Comparison of ENCODE assay signal across 8 cellular contexts in genomic region chr2:191539068-191539467, GRCh38.
DNase-seq lines count a peak whose midpoint lies in the region; ATAC-seq and TF ChIP-seq lines count a peak whose summit lies in the region.

No MANE protein-coding gene starts in this region.

- H3K36me3 ChIP-seq in PC-3 (ENCODE audit: low read depth, low read length) (no peaks in the 10 kb centered on the region), colonic mucosa (no peaks in the 10 kb centered on the region)

- peaks cover 1% of the 10 kb centered on the region; the same call in 1 of the 2 replicates for H3K4me1 ChIP-seq in PC-3 (ENCODE audit: insufficient read depth, low read length)
- H3K4me1 ChIP-seq in colonic mucosa, result no peaks in the 10 kb centered on the region

- no peaks in the 10 kb centered on the region for H3F3A ChIP-seq in PC-3 (ENCODE audit: low read length, unreplicated experiment)

- H2AFZ ChIP-seq in PC-3 (ENCODE audit: low read length), result no peak overlapping the region

- POLR2A ChIA-PET in PC-3 (lab: Charles Lee; ENCODE audit: unreplicated experiment), result no interaction called here

- H3K27me3 ChIP-seq in PC-3 (ENCODE audit: low read length), result no peaks in the 10 kb centered on the region
- H3K27me3 ChIP-seq in colonic mucosa, result no peaks in the 10 kb centered on the region

- ATAC-seq in PC-3, result no peak

- H3K9me2 ChIP-seq in PC-3 (replicated peaks; ENCODE audit: low read length), result no peaks in the 10 kb centered on the region

- BruUV-seq in PC-3 (replicated peaks; lab: Mats Ljungman, UMichigan), result no TSS peak

- H3K27ac ChIP-seq in PC-3 (ENCODE audit: low read length), result no peak overlapping the region
- H3K27ac ChIP-seq in colonic mucosa, result no peak overlapping the region
- no peak overlapping the region for H3K27ac ChIP-seq in coronary artery

- no peak overlapping the region for H3K4me2 ChIP-seq in PC-3 (ENCODE audit: low read length)

- H3K9me3 ChIP-seq in PC-3 (ENCODE audit: low read length), result no peaks in the 10 kb centered on the region
- H3K9me3 ChIP-seq in colonic mucosa, result no peaks in the 10 kb centered on the region

- no peaks in the 10 kb centered on the region for H3K79me2 ChIP-seq in PC-3 (ENCODE audit: low read length)

- intact Hi-C loops in PC-3 (cut with micrococcal nuclease) (no loop called here), colonic mucosa (cut with DNase I) (no loop called here)

- H3K4me3 ChIP-seq in AG09309 (ENCODE audit: control insufficient read depth, low read depth, low read length), result no peak overlapping the region
- no peak overlapping the region for H3K4me3 ChIP-seq in PC-3 (ENCODE audit: low read length)
- no peak overlapping the region for H3K4me3 ChIP-seq in colonic mucosa
- H3K4me3 ChIP-seq in retinal pigment epithelial cell (ENCODE audit: low read length), result no peak overlapping the region
- no peak overlapping the region for H3K4me3 ChIP-seq in coronary artery

- no peak overlapping the region for H3K9ac ChIP-seq in PC-3 (ENCODE audit: low read length)
- no peak overlapping the region for H3K9ac ChIP-seq in colonic mucosa (ENCODE audit: low read depth in 2 of 2, low read length in 2 of 2)

- no peaks in the 10 kb centered on the region for H4K20me1 ChIP-seq in PC-3 (ENCODE audit: low read length)

- CTCF ChIA-PET in PC-3 (lab: Charles Lee), result interaction anchor here (0.5 to 0.6 kb wide), 2 partner anchors 20 to 393 kb away, joined by 3 to 6 read pairs; no protein-coding TSS in a partner anchor

- DNase-seq in AG09309 (ENCODE audit: low read depth) (no peak), GM10266 (ENCODE audit: extremely low spot score) (peak; percentile 10), PC-3 (peak; percentile 53), colonic mucosa (no peak), retinal pigment epithelial cell (ENCODE audit: low read depth) (no peak), coronary artery (ENCODE audit: low spot score) (no peak), GM19240 (ENCODE audit: insufficient read length, low spot score) (no peak)
- no peak for DNase-seq in effector CD8-positive, alpha-beta T cell (lab: John Stamatoyannopoulos, UW)

- TF ChIP-seq CTCF in AG09309 (IDR thresholded peaks at IDR 0.05; ENCODE audit: control insufficient read depth, insufficient read depth, low read depth, low read length, missing control alignments), result peak; percentile 60
- TF ChIP-seq CTCF in GM10266 (IDR thresholded peaks at IDR 0.05; ENCODE audit: control insufficient read depth, insufficient read depth, low read depth, missing control alignments), result peak; percentile 44
- peak; percentile 82 for TF ChIP-seq CTCF in PC-3 (conservative IDR thresholded peaks at IDR 0.05; ENCODE audit: low read depth, low read length)
- peak; percentile 29 for TF ChIP-seq CTCF in colonic mucosa (IDR thresholded peaks at IDR 0.05)
- TF ChIP-seq CTCF in retinal pigment epithelial cell (conservative IDR thresholded peaks at IDR 0.05; ENCODE audit: low read depth, low read length), result peak; percentile 75
- no peak for TF ChIP-seq CTCF in coronary artery (IDR thresholded peaks at IDR 0.05)

Comparison
In these comparisons a context has a peak if more than half of its experiments do, and no peak if none do; other contexts are left out.
1. DNase-seq: peak in GM10266 (single experiment) and PC-3 (single experiment); none in AG09309 (single experiment), colonic mucosa (single experiment), retinal pigment epithelial cell (single experiment), coronary artery (single experiment), GM19240 (single experiment) and effector CD8-positive, alpha-beta T cell (single experiment).